10 cellular contexts compared by ENCODE assay signal in the genomic region with DNA sequence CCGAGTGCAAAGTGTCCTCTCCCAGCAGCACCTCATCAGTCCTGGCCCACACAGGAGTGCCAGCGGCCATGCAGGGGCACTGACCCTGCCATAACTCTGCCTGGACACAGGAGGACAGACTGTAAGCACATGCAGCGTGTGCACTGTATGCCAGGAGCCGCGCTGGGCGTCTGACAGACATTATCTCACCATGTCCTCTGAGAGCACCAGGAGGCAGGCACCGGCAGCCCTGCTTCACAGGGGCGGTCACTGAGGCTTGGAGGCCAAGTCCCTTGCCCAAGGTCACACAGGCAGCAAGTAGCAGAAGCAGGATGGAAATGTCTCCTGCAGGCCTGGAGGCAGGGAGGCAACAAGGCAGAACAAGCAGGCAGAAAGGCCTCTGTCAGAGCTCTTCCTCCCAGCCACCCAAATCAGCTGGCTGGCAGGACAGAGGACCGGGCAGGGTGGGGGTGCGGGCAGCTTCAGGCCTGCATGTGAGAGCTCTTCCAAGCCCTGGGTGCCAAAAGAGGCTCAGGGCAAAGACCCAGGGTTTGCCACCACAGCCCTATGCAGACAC. TPM values are rescaled to one million over a fixed set of nuclear protein-coding genes. Genes with fewer than 3 reads are reported as not detected.
DNase-seq lines count a peak whose midpoint lies in the region; ATAC-seq and TF ChIP-seq lines count a peak whose summit lies in the region.
"Had no signal": no experiment of that assay in that cellular context is flagged by ENCODE, and none has a peak within 500 bp of the region (broad histone marks: within the 10 kb centered on the region; RNA-seq: fewer than 3 reads in every experiment).

No MANE protein-coding gene starts in this region.

- POLR2A ChIA-PET in A673 (lab: Charles Lee; ENCODE audit: low non-redundant PET), result interaction anchor here (0.6 kb wide), 2 partner anchors 8 to 724 kb away, joined by 6 to 8 read pairs; a partner anchor contains a TSS
- POLR2A ChIA-PET in OCI-LY7 (lab: Charles Lee), result interaction anchor here (0.5 to 2.8 kb wide), 5 partner anchors 9 to 101 kb away, joined by 3 to 19 read pairs (median 4); a partner anchor contains a TSS
- POLR2A ChIA-PET in PC-3 (lab: Charles Lee; ENCODE audit: unreplicated experiment), result no interaction called here

- H4K20me1 ChIP-seq in OCI-LY7 (ENCODE audit: insufficient read depth, low read length) (peaks cover 24% of the 10 kb centered on the region; the same call in 1 of the 2 replicates), PC-3 (ENCODE audit: low read length) (peaks cover 15% of the 10 kb centered on the region; the same call in 1 of the 2 replicates)

- peaks cover 87% of the 10 kb centered on the region for H3K79me2 ChIP-seq in OCI-LY7 (ENCODE audit: insufficient read depth, low read depth, low read length)
- peaks cover 91% of the 10 kb centered on the region for H3K79me2 ChIP-seq in PC-3 (ENCODE audit: low read length)

- TF ChIP-seq CTCF in A673 (conservative IDR thresholded peaks at IDR 0.05; ENCODE audit: low read depth, low read length) (no peak), OCI-LY7 (conservative IDR thresholded peaks at IDR 0.05; ENCODE audit: low read length) (no peak), endodermal cell (conservative IDR thresholded peaks at IDR 0.05) (no peak), PC-3 (conservative IDR thresholded peaks at IDR 0.05; ENCODE audit: low read depth, low read length) (no peak)

- intact Hi-C loops in A673 (cut with micrococcal nuclease; ENCODE audit: unreplicated experiment), result no loop called here
- intact Hi-C loops in OCI-LY7 (cut with micrococcal nuclease; ENCODE audit: unreplicated experiment), result no loop called here
- intact Hi-C loops in PC-3 (cut with micrococcal nuclease), result no loop called here

- H3K9me3 ChIP-seq in A673 (ENCODE audit: low read depth, low read length, poor library complexity, severe bottlenecking), result no peaks in the 10 kb centered on the region
- no peaks in the 10 kb centered on the region for H3K9me3 ChIP-seq in OCI-LY7 (ENCODE audit: low read length)
- H3K9me3 ChIP-seq in endodermal cell (ENCODE audit: control insufficient read depth, low read length), result no peaks in the 10 kb centered on the region
- no peaks in the 10 kb centered on the region for H3K9me3 ChIP-seq in PC-3 (ENCODE audit: low read length)

- H3K9ac ChIP-seq in endodermal cell (ENCODE audit: extremely low read depth, low read length, poor library complexity, severe bottlenecking) (no peak overlapping the region), PC-3 (ENCODE audit: low read length) (no peak overlapping the region)

- H3K4me3 ChIP-seq in A673 (ENCODE audit: low read depth, low read length, poor library complexity, severe bottlenecking) (no peak overlapping the region), OCI-LY7 (ENCODE audit: low read depth, low read length, poor library complexity, severe bottlenecking) (peak overlapping the region; percentile 80), endodermal cell (ENCODE audit: low read length) (no peak overlapping the region), PC-3 (ENCODE audit: low read length) (no peak overlapping the region)

- H3K9me3 Mint-ChIP-seq in endodermal cell, result no peaks in the 10 kb centered on the region
- no peaks in the 10 kb centered on the region for H3K9me3 Mint-ChIP-seq in natural killer cell treated with Interleukin-12 subunit alpha and Interleukin-12 subunit beta and Interleukin-15 and Interleukin-18, amount 100 ng/mL, for 72 hours

- no peak overlapping the region for H3K4me3 Mint-ChIP-seq in endodermal cell
- H3K4me3 Mint-ChIP-seq in natural killer cell treated with Interleukin-12 subunit alpha and Interleukin-12 subunit beta and Interleukin-15 and Interleukin-18, amount 100 ng/mL, for 72 hours, result no peak overlapping the region

- no peaks in the 10 kb centered on the region for H3F3A ChIP-seq in PC-3 (ENCODE audit: low read length, unreplicated experiment)

- peak overlapping the region; percentile 84 for H3K4me2 ChIP-seq in OCI-LY7 (ENCODE audit: low read length)
- no peak overlapping the region for H3K4me2 ChIP-seq in PC-3 (ENCODE audit: low read length)

- peak overlapping the region; percentile 50 for H3K27ac ChIP-seq in A673 (ENCODE audit: low read depth, low read length, poor library complexity, severe bottlenecking)
- peak overlapping the region; percentile 95 for H3K27ac ChIP-seq in OCI-LY7 (ENCODE audit: low read depth, low read length, poor library complexity, severe bottlenecking)
- peak overlapping the region; percentile 24 for H3K27ac ChIP-seq in endodermal cell (ENCODE audit: low read depth, low read length)
- no peak overlapping the region for H3K27ac ChIP-seq in PC-3 (ENCODE audit: low read length)

- peaks cover 42% of the 10 kb centered on the region for H3K4me1 Mint-ChIP-seq in endodermal cell
- peaks cover 39% of the 10 kb centered on the region in 2 donors for H3K4me1 Mint-ChIP-seq in natural killer cell treated with Interleukin-12 subunit alpha and Interleukin-12 subunit beta and Interleukin-15 and Interleukin-18, amount 100 ng/mL, for 72 hours (ENCODE audit: low read depth in 2 of 2)

- H3K36me3 ChIP-seq in A673 (ENCODE audit: insufficient read depth, low read length, poor library complexity, severe bottlenecking) (no peaks in the 10 kb centered on the region), OCI-LY7 (ENCODE audit: insufficient read depth, low read length) (peaks cover 53% of the 10 kb centered on the region), endodermal cell (ENCODE audit: control insufficient read depth, insufficient read depth, low read length) (peaks cover 3% of the 10 kb centered on the region), PC-3 (ENCODE audit: low read depth, low read length) (no peaks in the 10 kb centered on the region)

- DNase-seq in A673 (ENCODE audit: low spot score) (no peak), OCI-LY7 (ENCODE audit: low spot score) (no peak), endodermal cell (peak; percentile 50), 8988T (no peak), PC-3 (no peak)
- DNase-seq in natural killer cell treated with Interleukin-12 subunit alpha and Interleukin-12 subunit beta and Interleukin-15 and Interleukin-18, amount 100 ng/mL, for 72 hours (ENCODE audit: low spot score), result no peak
- DNase-seq: DMS79, NCI-H1436 had no signal

- WGBS in endodermal cell (ENCODE audit: insufficient coverage in 1 of 2, insufficient read length in 1 of 2), 2 experiments, result 89 to 92% methylated on average over 8 to 10 of the region's 10 CpGs

- H3K9me2 ChIP-seq in OCI-LY7 (ENCODE audit: insufficient read depth, low read length), result no peaks in the 10 kb centered on the region
- H3K9me2 ChIP-seq in PC-3 (replicated peaks; ENCODE audit: low read length), result no peaks in the 10 kb centered on the region

- ATAC-seq in natural killer cell treated with Interleukin-12 subunit alpha and Interleukin-12 subunit beta and Interleukin-15 and Interleukin-18, amount 100 ng/mL, for 72 hours, result no peak
- no peak for ATAC-seq in HG02610 (IDR thresholded peaks at IDR 0.05; ENCODE audit: unreplicated experiment)
- ATAC-seq in HG02884 (IDR thresholded peaks at IDR 0.05; ENCODE audit: unreplicated experiment), result no peak
- no peak for ATAC-seq in PC-3

- H3K27me3 ChIP-seq in A673 (replicated peaks; ENCODE audit: insufficient read depth, low read depth, low read length, poor library complexity), result no peaks in the 10 kb centered on the region
- H3K27me3 ChIP-seq in endodermal cell (ENCODE audit: control insufficient read depth, insufficient read depth, low read length, poor library complexity, severe bottlenecking), result no peaks in the 10 kb centered on the region
- H3K27me3 ChIP-seq in PC-3 (ENCODE audit: low read length), result no peaks in the 10 kb centered on the region

- peaks cover 68% of the 10 kb centered on the region for H3K4me1 ChIP-seq in A673 (ENCODE audit: insufficient read depth, low read length, poor library complexity, severe bottlenecking)
- peaks cover 100% of the 10 kb centered on the region for H3K4me1 ChIP-seq in OCI-LY7 (ENCODE audit: insufficient read depth, low read length, poor library complexity, severe bottlenecking)
- peaks cover 26% of the 10 kb centered on the region for H3K4me1 ChIP-seq in endodermal cell (ENCODE audit: control insufficient read depth, insufficient read depth, low read length)
- peaks cover 36% of the 10 kb centered on the region for H3K4me1 ChIP-seq in PC-3 (ENCODE audit: insufficient read depth, low read length)

- peaks cover 5% of the 10 kb centered on the region for H3K36me3 Mint-ChIP-seq in endodermal cell (ENCODE audit: low read depth)
- H3K36me3 Mint-ChIP-seq in natural killer cell treated with Interleukin-12 subunit alpha and Interleukin-12 subunit beta and Interleukin-15 and Interleukin-18, amount 100 ng/mL, for 72 hours, result no peaks in the 10 kb centered on the region

- CTCF ChIA-PET in A673 (lab: Charles Lee), result no interaction called here
- CTCF ChIA-PET in OCI-LY7 (lab: Charles Lee; ENCODE audit: unreplicated experiment), result no interaction called here
- CTCF ChIA-PET in PC-3 (lab: Charles Lee), result no interaction called here

- peak overlapping the region; percentile 84 for H3K27ac Mint-ChIP-seq in endodermal cell
- H3K27ac Mint-ChIP-seq in natural killer cell treated with Interleukin-12 subunit alpha and Interleukin-12 subunit beta and Interleukin-15 and Interleukin-18, amount 100 ng/mL, for 72 hours, result peak overlapping the region; percentile 39 to 79

- no peaks in the 10 kb centered on the region for H3K27me3 Mint-ChIP-seq in endodermal cell (ENCODE audit: insufficient read depth)
- no peaks in the 10 kb centered on the region for H3K27me3 Mint-ChIP-seq in natural killer cell treated with Interleukin-12 subunit alpha and Interleukin-12 subunit beta and Interleukin-15 and Interleukin-18, amount 100 ng/mL, for 72 hours

- no peak overlapping the region for H2AFZ ChIP-seq in OCI-LY7 (ENCODE audit: low read length)
- H2AFZ ChIP-seq in PC-3 (ENCODE audit: low read length), result no peak overlapping the region

- no TSS peak for BruUV-seq in A673 (replicated peaks; lab: Mats Ljungman, UMichigan)
- BruUV-seq in OCI-LY7 (replicated peaks; lab: Mats Ljungman, UMichigan), result no TSS peak
- BruUV-seq in PC-3 (replicated peaks; lab: Mats Ljungman, UMichigan), result no TSS peak

RNA-seq across cellular contexts. Expression of a gene that starts 8.4 kb away (rescaled TPM):
- total RNA-seq in A673 (2021) (30.0 and 34.1 TPM in 2 replicates), OCI-LY7 (2022) (60.1 and 69.1 TPM in 2 replicates), endodermal cell (10 to 100 TPM; 56.7 to 60.8 TPM), PC-3 (2014; rRNA removed) (10.8 and 26.1 TPM in 2 replicates)
- 25.8 and 34.7 TPM in 2 replicates for total RNA-seq in OCI-LY7 (2014; rRNA removed; shearing (Covaris generic))
- 21.5 TPM for polyA plus RNA-seq in endodermal cell (2013, experiment 1 of 2)
- polyA plus RNA-seq in endodermal cell (2013, experiment 2 of 2), result 20.4 TPM
- total RNA-seq in natural killer cell treated with Interleukin-12 subunit alpha and Interleukin-12 subunit beta and Interleukin-15 and Interleukin-18, amount 100 ng/mL, for 72 hours, result 10 to 100 TPM in 1 of 2 donors, 1 to 10 TPM in 1; 8.2 to 16.4 TPM

RNA-seq across cellular contexts. Expression of a gene that starts 34.7 kb away (rescaled TPM):
- 51.5 and 52.9 TPM in 2 replicates for total RNA-seq in A673 (2021)
- 31.6 and 49.7 TPM in 2 replicates for total RNA-seq in OCI-LY7 (2014; rRNA removed; shearing (Covaris generic))
- total RNA-seq in OCI-LY7 (2022), result 47.7 and 50.7 TPM in 2 replicates
- total RNA-seq in endodermal cell, result 10 to 100 TPM; 45.7 TPM
- 39.5 TPM for polyA plus RNA-seq in endodermal cell (2013, experiment 1 of 2)
- polyA plus RNA-seq in endodermal cell (2013, experiment 2 of 2), result 35.1 TPM
- 10 to 100 TPM; 47.9 to 74.4 TPM for total RNA-seq in natural killer cell treated with Interleukin-12 subunit alpha and Interleukin-12 subunit beta and Interleukin-15 and Interleukin-18, amount 100 ng/mL, for 72 hours
- 32.0 and 33.0 TPM in 2 replicates for total RNA-seq in PC-3 (2014; rRNA removed)

RNA-seq across cellular contexts. Expression of a gene that starts 41.8 kb away (rescaled TPM):
- total RNA-seq in A673 (2021), result 2.6 and 3.9 TPM in 2 replicates
- total RNA-seq in OCI-LY7 (2014; rRNA removed; shearing (Covaris generic)), result 0.59 and 0.95 TPM in 2 replicates
- 4.4 and 4.6 TPM in 2 replicates for total RNA-seq in OCI-LY7 (2022)
- total RNA-seq in endodermal cell, result 1 to 10 TPM; 6.6 to 9.3 TPM
- 3.7 TPM for polyA plus RNA-seq in endodermal cell (2013, experiment 1 of 2)
- polyA plus RNA-seq in endodermal cell (2013, experiment 2 of 2), result 3.3 TPM
- total RNA-seq in natural killer cell treated with Interleukin-12 subunit alpha and Interleukin-12 subunit beta and Interleukin-15 and Interleukin-18, amount 100 ng/mL, for 72 hours, result 1 to 10 TPM; 2.7 to 3.7 TPM
- 5.1 and 5.4 TPM in 2 replicates for total RNA-seq in PC-3 (2014; rRNA removed)

RNA-seq across cellular contexts. Expression of a gene that starts 55.6 kb away (rescaled TPM):
- 11.8 and 15.8 TPM in 2 replicates for total RNA-seq in A673 (2021)
- 112 and 180 TPM in 2 replicates for total RNA-seq in OCI-LY7 (2014; rRNA removed; shearing (Covaris generic))
- total RNA-seq in OCI-LY7 (2022), result 118 and 125 TPM in 2 replicates
- 10 to 100 TPM in 1 of 2 donors, 1 to 10 TPM in 1; 8.3 to 12.7 TPM for total RNA-seq in endodermal cell
- 14.6 TPM for polyA plus RNA-seq in endodermal cell (2013, experiment 1 of 2)
- polyA plus RNA-seq in endodermal cell (2013, experiment 2 of 2), result 15.4 TPM
- total RNA-seq in natural killer cell treated with Interleukin-12 subunit alpha and Interleukin-12 subunit beta and Interleukin-15 and Interleukin-18, amount 100 ng/mL, for 72 hours, result 10 to 100 TPM; 17.5 to 44.5 TPM
- 26.9 and 27.8 TPM in 2 replicates for total RNA-seq in PC-3 (2014; rRNA removed)
